In the genomic region with DNA sequence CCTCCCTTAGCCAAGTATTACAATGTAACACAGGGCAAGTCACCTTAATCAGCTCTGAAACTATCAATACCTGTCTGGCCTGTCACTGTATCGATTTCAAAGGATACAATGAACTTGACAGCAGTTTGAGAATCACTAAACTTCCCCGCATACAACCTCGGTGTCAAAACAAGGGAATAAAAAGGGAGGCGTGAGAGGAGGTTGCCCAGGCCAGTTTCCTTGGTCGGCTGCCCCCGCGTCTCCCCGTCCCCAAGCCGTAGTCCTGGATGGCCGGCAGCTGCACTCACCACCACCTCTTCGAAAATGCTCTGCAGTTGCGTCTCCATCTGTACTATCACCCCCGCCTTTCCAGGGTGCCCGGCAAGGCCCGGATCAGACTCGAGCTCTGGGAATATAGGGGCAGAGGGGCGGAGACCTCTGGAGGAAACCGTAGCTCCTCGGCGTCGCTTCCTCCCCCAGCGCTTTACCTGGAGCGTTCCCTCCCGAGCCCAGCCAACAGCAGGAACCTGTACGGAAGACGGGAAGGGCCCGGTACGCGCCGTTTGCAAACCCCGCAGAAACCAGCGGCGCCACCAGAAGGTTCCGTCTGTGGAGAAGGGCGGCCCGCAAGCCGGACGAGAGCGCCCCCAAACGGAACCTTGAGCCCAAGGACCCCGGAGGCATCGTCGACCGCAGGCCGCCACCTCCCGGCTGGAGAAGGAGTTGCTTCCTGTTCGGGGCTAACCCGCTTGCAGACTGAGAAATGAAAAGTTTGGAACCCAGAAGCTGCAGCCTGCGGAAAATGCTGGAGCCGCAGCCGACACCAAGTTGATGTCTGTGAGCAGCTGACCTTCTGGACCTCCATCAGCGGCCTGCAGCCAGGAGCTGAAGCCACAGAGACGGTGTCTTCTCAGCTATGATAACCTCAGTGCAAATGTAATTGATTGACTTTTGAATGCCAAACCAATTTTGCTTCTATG, we compare ENCODE assay signal across 1 cellular context.
TF ChIP-seq lines count a peak whose summit lies in the region.

Gene MED23 (minus strand): TSS at position 519 of the 959 bp plus-strand sequence. CDS start 193 bp downstream, at position 326.

TF ChIP-seq in HEK293, 187 proteins besides CTCF, POLR2A, EP300 and RAD21 (continued from another document and continues in another):
- TF ChIP-seq ZNF692 (tag by site-specific recombination; IDR thresholded peaks at IDR 0.05), result peak; percentile 96
- TF ChIP-seq, protein P1, sequence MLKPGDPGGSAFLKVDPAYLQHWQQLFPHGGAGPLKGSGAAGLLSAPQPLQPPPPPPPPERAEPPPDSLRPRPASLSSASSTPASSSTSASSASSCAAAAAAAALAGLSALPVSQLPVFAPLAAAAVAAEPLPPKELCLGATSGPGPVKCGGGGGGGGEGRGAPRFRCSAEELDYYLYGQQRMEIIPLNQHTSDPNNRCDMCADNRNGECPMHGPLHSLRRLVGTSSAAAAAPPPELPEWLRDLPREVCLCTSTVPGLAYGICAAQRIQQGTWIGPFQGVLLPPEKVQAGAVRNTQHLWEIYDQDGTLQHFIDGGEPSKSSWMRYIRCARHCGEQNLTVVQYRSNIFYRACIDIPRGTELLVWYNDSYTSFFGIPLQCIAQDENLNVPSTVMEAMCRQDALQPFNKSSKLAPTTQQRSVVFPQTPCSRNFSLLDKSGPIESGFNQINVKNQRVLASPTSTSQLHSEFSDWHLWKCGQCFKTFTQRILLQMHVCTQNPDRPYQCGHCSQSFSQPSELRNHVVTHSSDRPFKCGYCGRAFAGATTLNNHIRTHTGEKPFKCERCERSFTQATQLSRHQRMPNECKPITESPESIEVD (tag by site-specific recombination; IDR thresholded peaks at IDR 0.05), result peak; percentile 24; the same call in 1 of the 2 replicates
- peak; percentile 46 for TF ChIP-seq ZNF510 (tag by site-specific recombination; IDR thresholded peaks at IDR 0.05; ENCODE audit: insufficient replicate concordance)
- no peak for TF ChIP-seq ZNF624 (tag by site-specific recombination; IDR thresholded peaks at IDR 0.05)
- peak; percentile 65; the same call in 1 of the 2 replicates for TF ChIP-seq MZF1 (tag by site-specific recombination; IDR thresholded peaks at IDR 0.05; ENCODE audit: borderline replicate concordance)
- TF ChIP-seq, protein P2, sequence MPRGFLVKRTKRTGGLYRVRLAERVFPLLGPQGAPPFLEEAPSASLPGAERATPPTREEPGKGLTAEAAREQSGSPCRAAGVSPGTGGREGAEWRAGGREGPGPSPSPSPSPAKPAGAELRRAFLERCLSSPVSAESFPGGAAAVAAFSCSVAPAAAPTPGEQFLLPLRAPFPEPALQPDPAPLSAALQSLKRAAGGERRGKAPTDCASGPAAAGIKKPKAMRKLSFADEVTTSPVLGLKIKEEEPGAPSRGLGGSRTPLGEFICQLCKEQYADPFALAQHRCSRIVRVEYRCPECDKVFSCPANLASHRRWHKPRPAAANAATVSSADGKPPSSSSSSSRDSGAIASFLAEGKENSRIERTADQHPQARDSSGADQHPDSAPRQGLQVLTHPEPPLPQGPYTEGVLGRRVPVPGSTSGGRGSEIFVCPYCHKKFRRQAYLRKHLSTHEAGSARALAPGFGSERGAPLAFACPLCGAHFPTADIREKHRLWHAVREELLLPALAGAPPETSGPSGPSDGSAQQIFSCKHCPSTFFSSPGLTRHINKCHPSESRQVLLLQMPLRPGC (tag by site-specific recombination; IDR thresholded peaks at IDR 0.05), result peak; percentile 91
- no peak for TF ChIP-seq ZNF280C (tag by site-specific recombination; IDR thresholded peaks at IDR 0.05)
- no peak for TF ChIP-seq HOXA7 (CRISPR knock-in tag; IDR thresholded peaks at IDR 0.05; ENCODE audit: borderline replicate concordance)
- peak; percentile 57; the same call in 1 of the 2 replicates for TF ChIP-seq ZNF549 (tag by site-specific recombination; IDR thresholded peaks at IDR 0.05)
- peak; percentile 81; the same call in 1 of the 2 replicates for TF ChIP-seq ZNF558 (tag by site-specific recombination; IDR thresholded peaks at IDR 0.05)
- no peak for TF ChIP-seq ZNF292 (tag by site-specific recombination; IDR thresholded peaks at IDR 0.05; ENCODE audit: borderline replicate concordance, low read depth)
- peak; percentile 91; the same call in 1 of the 2 replicates for TF ChIP-seq ZNF626 (tag by site-specific recombination; IDR thresholded peaks at IDR 0.05)
- peak; percentile 70 for TF ChIP-seq BCL11B (tag by site-specific recombination; IDR thresholded peaks at IDR 0.05; ENCODE audit: low read depth)
- peak; percentile 84 for TF ChIP-seq ZNF335 (tag by site-specific recombination; conservative IDR thresholded peaks at IDR 0.05)
- TF ChIP-seq, protein P3, sequence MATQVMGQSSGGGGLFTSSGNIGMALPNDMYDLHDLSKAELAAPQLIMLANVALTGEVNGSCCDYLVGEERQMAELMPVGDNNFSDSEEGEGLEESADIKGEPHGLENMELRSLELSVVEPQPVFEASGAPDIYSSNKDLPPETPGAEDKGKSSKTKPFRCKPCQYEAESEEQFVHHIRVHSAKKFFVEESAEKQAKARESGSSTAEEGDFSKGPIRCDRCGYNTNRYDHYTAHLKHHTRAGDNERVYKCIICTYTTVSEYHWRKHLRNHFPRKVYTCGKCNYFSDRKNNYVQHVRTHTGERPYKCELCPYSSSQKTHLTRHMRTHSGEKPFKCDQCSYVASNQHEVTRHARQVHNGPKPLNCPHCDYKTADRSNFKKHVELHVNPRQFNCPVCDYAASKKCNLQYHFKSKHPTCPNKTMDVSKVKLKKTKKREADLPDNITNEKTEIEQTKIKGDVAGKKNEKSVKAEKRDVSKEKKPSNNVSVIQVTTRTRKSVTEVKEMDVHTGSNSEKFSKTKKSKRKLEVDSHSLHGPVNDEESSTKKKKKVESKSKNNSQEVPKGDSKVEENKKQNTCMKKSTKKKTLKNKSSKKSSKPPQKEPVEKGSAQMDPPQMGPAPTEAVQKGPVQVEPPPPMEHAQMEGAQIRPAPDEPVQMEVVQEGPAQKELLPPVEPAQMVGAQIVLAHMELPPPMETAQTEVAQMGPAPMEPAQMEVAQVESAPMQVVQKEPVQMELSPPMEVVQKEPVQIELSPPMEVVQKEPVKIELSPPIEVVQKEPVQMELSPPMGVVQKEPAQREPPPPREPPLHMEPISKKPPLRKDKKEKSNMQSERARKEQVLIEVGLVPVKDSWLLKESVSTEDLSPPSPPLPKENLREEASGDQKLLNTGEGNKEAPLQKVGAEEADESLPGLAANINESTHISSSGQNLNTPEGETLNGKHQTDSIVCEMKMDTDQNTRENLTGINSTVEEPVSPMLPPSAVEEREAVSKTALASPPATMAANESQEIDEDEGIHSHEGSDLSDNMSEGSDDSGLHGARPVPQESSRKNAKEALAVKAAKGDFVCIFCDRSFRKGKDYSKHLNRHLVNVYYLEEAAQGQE (tag by site-specific recombination; IDR thresholded peaks at IDR 0.05), result peak; percentile 80
- TF ChIP-seq, protein P4, sequence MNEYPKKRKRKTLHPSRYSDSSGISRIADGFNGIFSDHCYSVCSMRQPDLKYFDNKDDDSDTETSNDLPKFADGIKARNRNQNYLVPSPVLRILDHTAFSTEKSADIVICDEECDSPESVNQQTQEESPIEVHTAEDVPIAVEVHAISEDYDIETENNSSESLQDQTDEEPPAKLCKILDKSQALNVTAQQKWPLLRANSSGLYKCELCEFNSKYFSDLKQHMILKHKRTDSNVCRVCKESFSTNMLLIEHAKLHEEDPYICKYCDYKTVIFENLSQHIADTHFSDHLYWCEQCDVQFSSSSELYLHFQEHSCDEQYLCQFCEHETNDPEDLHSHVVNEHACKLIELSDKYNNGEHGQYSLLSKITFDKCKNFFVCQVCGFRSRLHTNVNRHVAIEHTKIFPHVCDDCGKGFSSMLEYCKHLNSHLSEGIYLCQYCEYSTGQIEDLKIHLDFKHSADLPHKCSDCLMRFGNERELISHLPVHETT (tag by site-specific recombination; IDR thresholded peaks at IDR 0.05), result peak; percentile 99
- TF ChIP-seq ZNF350 (tag by site-specific recombination; IDR thresholded peaks at IDR 0.05), result peak; percentile 89
- peak; percentile 96 for TF ChIP-seq ZEB2 (tag by site-specific recombination; IDR thresholded peaks at IDR 0.05)
- peak; percentile 98 for TF ChIP-seq ZNF24 (tag by site-specific recombination; IDR thresholded peaks at IDR 0.05)
- TF ChIP-seq, protein P5, sequence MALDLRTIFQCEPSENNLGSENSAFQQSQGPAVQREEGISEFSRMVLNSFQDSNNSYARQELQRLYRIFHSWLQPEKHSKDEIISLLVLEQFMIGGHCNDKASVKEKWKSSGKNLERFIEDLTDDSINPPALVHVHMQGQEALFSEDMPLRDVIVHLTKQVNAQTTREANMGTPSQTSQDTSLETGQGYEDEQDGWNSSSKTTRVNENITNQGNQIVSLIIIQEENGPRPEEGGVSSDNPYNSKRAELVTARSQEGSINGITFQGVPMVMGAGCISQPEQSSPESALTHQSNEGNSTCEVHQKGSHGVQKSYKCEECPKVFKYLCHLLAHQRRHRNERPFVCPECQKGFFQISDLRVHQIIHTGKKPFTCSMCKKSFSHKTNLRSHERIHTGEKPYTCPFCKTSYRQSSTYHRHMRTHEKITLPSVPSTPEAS (tag by site-specific recombination; IDR thresholded peaks at IDR 0.05), result peak; percentile 70
- peak; percentile 46; the same call in 1 of the 2 replicates for TF ChIP-seq EGR2 (tag by site-specific recombination; IDR thresholded peaks at IDR 0.05; ENCODE audit: low read depth)
- peak; percentile 92; the same call in 1 of the 2 replicates for TF ChIP-seq ZFP41 (tag by site-specific recombination; IDR thresholded peaks at IDR 0.05; ENCODE audit: borderline replicate concordance)
- TF ChIP-seq TCF7L2 (IDR thresholded peaks at IDR 0.05; ENCODE audit: borderline replicate concordance, low read depth, low read length), result no peak
- TF ChIP-seq ZSCAN18 (tag by site-specific recombination; IDR thresholded peaks at IDR 0.05), result peak; percentile 96
- TF ChIP-seq ZNF776 (tag by site-specific recombination; IDR thresholded peaks at IDR 0.05; ENCODE audit: borderline replicate concordance), result no peak
- peak; percentile 51; the same call in 1 of the 2 replicates for TF ChIP-seq PBX3 (CRISPR knock-in tag; IDR thresholded peaks at IDR 0.05)
- TF ChIP-seq ZNF707 (tag by site-specific recombination; IDR thresholded peaks at IDR 0.05), result no peak
- TF ChIP-seq ZXDB (tag by site-specific recombination; IDR thresholded peaks at IDR 0.05), result peak; percentile 98
- peak; percentile 79 for TF ChIP-seq SCRT2 (tag by site-specific recombination; IDR thresholded peaks at IDR 0.05)
- peak; percentile 61 for TF ChIP-seq KLF9 (tag by site-specific recombination; IDR thresholded peaks at IDR 0.05; ENCODE audit: low read depth)
- peak; percentile 79 for TF ChIP-seq ZNF843 (tag by site-specific recombination; IDR thresholded peaks at IDR 0.05)
- TF ChIP-seq, protein P6, sequence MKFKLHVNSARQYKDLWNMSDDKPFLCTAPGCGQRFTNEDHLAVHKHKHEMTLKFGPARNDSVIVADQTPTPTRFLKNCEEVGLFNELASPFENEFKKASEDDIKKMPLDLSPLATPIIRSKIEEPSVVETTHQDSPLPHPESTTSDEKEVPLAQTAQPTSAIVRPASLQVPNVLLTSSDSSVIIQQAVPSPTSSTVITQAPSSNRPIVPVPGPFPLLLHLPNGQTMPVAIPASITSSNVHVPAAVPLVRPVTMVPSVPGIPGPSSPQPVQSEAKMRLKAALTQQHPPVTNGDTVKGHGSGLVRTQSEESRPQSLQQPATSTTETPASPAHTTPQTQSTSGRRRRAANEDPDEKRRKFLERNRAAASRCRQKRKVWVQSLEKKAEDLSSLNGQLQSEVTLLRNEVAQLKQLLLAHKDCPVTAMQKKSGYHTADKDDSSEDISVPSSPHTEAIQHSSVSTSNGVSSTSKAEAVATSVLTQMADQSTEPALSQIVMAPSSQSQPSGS (tag by site-specific recombination; IDR thresholded peaks at IDR 0.05; ENCODE audit: low read depth), result no peak
- no peak for TF ChIP-seq ZNF792 (tag by site-specific recombination; IDR thresholded peaks at IDR 0.05)
- TF ChIP-seq MYNN (tag by site-specific recombination; IDR thresholded peaks at IDR 0.05; ENCODE audit: borderline replicate concordance), result peak; percentile 83
